In genomic region chr19:19487077-19488040, GRCh38 we compare ENCODE assay signal across 1 cellular context.
TF ChIP-seq lines count a peak whose summit lies in the region.

No MANE protein-coding gene starts in this region.

TF ChIP-seq in HEK293, 187 proteins besides CTCF, POLR2A, EP300 and RAD21 (continued from another document):
- no peak for TF ChIP-seq ZNF148 (tag by site-specific recombination; IDR thresholded peaks at IDR 0.05; ENCODE audit: borderline replicate concordance)
- no peak for TF ChIP-seq ZNF785 (tag by site-specific recombination; IDR thresholded peaks at IDR 0.05)
- TF ChIP-seq ATF2 (tag by site-specific recombination; IDR thresholded peaks at IDR 0.05; ENCODE audit: low read depth) = no peak
- TF ChIP-seq KLF10 (tag by site-specific recombination; IDR thresholded peaks at IDR 0.05) = no peak
- no peak for TF ChIP-seq ZNF624 (tag by site-specific recombination; IDR thresholded peaks at IDR 0.05)
